ENCODE assay signal across 22 cellular contexts in the genomic region with DNA sequence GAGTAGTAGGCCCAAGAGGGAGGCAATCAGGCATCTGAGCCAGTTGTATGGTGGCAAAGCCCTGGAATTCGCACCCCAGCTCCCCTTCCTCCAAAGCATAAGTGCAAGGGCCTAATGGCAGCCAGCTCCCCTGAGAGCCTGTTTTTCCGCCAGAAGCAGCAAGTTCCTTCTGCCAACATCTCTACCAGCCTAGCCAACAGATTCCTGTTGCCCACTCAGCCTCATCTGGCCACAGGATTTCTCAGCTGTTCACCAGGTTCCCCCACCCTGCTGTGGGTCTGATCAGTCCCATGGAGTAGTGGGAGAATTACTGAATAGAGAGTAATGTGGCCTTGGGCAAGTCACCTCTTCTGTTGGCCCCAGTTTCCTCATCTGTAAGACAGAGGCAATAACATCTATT.
"Had no signal": no experiment of that assay in that cellular context is flagged by ENCODE, and none has a peak within 500 bp of the region (broad histone marks: within the 10 kb centered on the region; RNA-seq: fewer than 3 reads in every experiment).

No MANE protein-coding gene starts in this region.

- H3K27me3 ChIP-seq: breast epithelium had no signal

- H3K9ac ChIP-seq: SK-N-SH had no signal

- H3K36me3 ChIP-seq: breast epithelium had no signal

- H3K27ac ChIP-seq: VCaP had no signal

- H3K4me3 ChIP-seq: breast epithelium, K562 had no signal

- DNase-seq: activated CD4-positive, alpha-beta T cell treated with anti-CD3 and anti-CD28 coated beads for 4 hours; activated CD8-positive, alpha-beta memory T cell treated with anti-CD3 and anti-CD28 coated beads, Interleukin-2, amount 50 U/mL, for 4 hours; activated CD8-positive, alpha-beta T cell treated with anti-CD3 and anti-CD28 coated beads for 36 hours; activated gamma-delta T cell treated with Interleukin-2 at 50 U/mL for 16 hours; activated naive CD4-positive, alpha-beta T cell treated with anti-CD3 and anti-CD28 coated beads, Interleukin-2, amount 10 ng/mL, durations not matched to agents 7 days and 5 days; activated naive CD8-positive, alpha-beta T cell treated with anti-CD3 and anti-CD28 coated beads for 36 hours; activated T-cell treated with anti-CD3 and anti-CD28 coated beads, Interleukin-2, amount 50 U/mL, for 72 hours; caudate nucleus; Kasumi-1; NCI-H1417; NCI-H1930; NCI-H345; NCI-H526; NCI-H774; NK-92 treated with Interleukin-12 subunit alpha and Interleukin-12 subunit beta, amount 100 ng/mL, for 24 hours; OCI-M1; RPMI8226; SK-N-SH; T-helper 1 cell had no signal

- H3K9me3 ChIP-seq: breast epithelium, SK-N-SH had no signal

- H3K9me2 ChIP-seq: SK-N-SH had no signal

- H3K4me2 ChIP-seq: SK-N-SH had no signal

- H3K4me1 ChIP-seq: breast epithelium had no signal
